In genomic region chr1:30744060-30744756, GRCh38 we compare ENCODE assay signal across 9 cellular contexts. TPM values are rescaled to one million over a fixed set of nuclear protein-coding genes. Genes with fewer than 3 reads are reported as not detected.
A peak's percentile ranks its signal among the peaks of the same experiment; 100 is the strongest.
DNase-seq lines count a peak whose midpoint lies in the region; ATAC-seq, FAIRE-seq and TF ChIP-seq lines count a peak whose summit lies in the region.
"Had no signal": no experiment of that assay in that cellular context is flagged by ENCODE, and none has a peak within 500 bp of the region (broad histone marks: within the 10 kb centered on the region; RNA-seq: fewer than 3 reads in every experiment).

No MANE protein-coding gene starts in this region.

- H3K4me1 ChIP-seq in kidney (ENCODE audit: control insufficient read depth in 1 of 2, insufficient read depth in 1 of 2, low read depth in 1 of 2, low read length in 2 of 2), result no peaks in the 10 kb centered on the region

- no peak overlapping the region for H3K9ac ChIP-seq in kidney (ENCODE audit: low read length in 2 of 2)

- in situ Hi-C loops in GM13976 (cut with MboI; ENCODE audit: low sequenced_read_pairs, unreplicated experiment), result no loop called here

- no peaks in the 10 kb centered on the region for H3K9me3 ChIP-seq in kidney (ENCODE audit: control insufficient read depth in 1 of 2, low read length in 2 of 2)

- H3K4me3 ChIP-seq in kidney (ENCODE audit: low read length in 2 of 2), result no peak overlapping the region

- H3K27ac ChIP-seq in kidney (ENCODE audit: low read depth in 2 of 2, low read length in 2 of 2), result no peak overlapping the region
- H3K27ac ChIP-seq: VCaP had no signal

- DNase-seq in GM13976 (ENCODE audit: low spot score) (peak; percentile 60), HCEC 1CT (peak; percentile 24), T-helper 22 cell (ENCODE audit: low read depth) (peak; percentile 42), kidney (peak; percentile 26), ureter (ENCODE audit: low spot score) (no peak), amygdala (lab: John Stamatoyannopoulos, UW) (no peak), NOMO-1 treated with DMSO at 0.1 percent for 48 hours (lab: John Stamatoyannopoulos, UW; ENCODE audit: unreplicated experiment) (no peak)

- TF ChIP-seq CTCF in GM13976 (IDR thresholded peaks at IDR 0.05; ENCODE audit: borderline replicate concordance, control extremely low read depth, extremely low read depth, insufficient read depth, missing control alignments) (no peak), kidney (IDR thresholded peaks at IDR 0.05; ENCODE audit: borderline replicate concordance, extremely low read depth, insufficient read depth) (no peak)

- H3K36me3 ChIP-seq in kidney (ENCODE audit: control insufficient read depth in 1 of 2, insufficient read depth in 2 of 2, low read length in 2 of 2), result no peaks in the 10 kb centered on the region

- intact Hi-C loops in kidney (cut with DNase I), result no loop called here

- no peak for FAIRE-seq in kidney (lab: Jason Lieb, UNC)

- ATAC-seq in HG03460 (IDR thresholded peaks at IDR 0.05; ENCODE audit: unreplicated experiment), result no peak

RNA-seq across cellular contexts. Expression of gene LAPTM5, which starts 13.4 kb away (rescaled TPM):
- total RNA-seq in kidney (108 TPM), ureter (34.2 TPM)
- 23.5 TPM for polyA plus RNA-seq in kidney (ENCODE audit: insufficient read depth, low read depth, low replicate concordance)

RNA-seq across cellular contexts. Expression of gene MATN1, which starts 20.8 kb away (rescaled TPM):
- total RNA-seq in kidney, result 0.13 TPM
- polyA plus RNA-seq in kidney (ENCODE audit: insufficient read depth, low read depth, low replicate concordance), result not detected
- not detected for total RNA-seq in ureter

Comparison
In these comparisons a context has a peak if more than half of its experiments do, and no peak if none do; other contexts are left out.
1. DNase-seq: peak in GM13976 (single experiment), HCEC 1CT (single experiment), T-helper 22 cell (single experiment) and kidney (single experiment); none in ureter (single experiment), amygdala (0 of 56) and NOMO-1 treated with DMSO at 0.1 percent for 48 hours (single experiment).